In the genomic region with DNA sequence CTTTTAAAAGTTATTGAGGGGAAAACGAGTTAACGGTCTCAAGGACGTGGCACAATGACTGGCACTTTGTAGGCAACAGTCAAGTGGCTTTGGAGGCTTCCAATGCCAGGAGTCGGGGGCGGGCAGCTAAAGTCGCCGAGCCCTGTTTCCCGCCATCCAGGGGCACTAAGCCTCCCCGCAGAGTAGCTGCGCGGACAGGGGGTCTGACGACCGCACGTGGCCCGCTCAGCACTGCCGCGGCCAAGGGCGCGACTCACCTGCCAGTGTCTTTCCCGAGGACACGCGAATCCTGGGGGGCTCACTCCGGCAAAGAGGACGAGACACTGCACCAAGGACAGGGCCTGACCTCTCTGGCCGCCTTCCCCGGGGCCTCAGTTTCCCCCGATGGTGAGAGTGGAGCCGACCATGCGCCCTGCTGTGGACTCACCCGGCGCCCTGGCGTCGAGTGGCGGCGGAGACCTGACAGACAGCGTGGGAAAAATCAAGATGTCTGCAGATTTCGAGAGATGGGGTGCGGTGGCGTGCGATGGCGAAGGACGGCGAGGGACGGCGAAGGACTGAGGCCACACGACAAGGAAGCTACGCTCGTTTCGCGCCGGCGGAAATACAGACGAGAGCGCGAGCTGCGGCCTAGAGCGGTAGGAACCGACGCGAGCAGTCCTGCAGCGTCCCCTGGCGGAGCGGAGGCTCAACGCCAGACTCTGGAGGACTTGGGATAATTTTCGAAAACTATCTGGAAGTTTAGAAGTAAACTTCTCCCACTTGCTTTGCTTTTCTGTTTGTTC, we compare ENCODE assay signal across 8 cellular contexts. TPM values are rescaled to one million over a fixed set of nuclear protein-coding genes. Genes with fewer than 3 reads are reported as not detected.
DNase-seq lines count a peak whose midpoint lies in the region; ATAC-seq, FAIRE-seq and TF ChIP-seq lines count a peak whose summit lies in the region.

A gene (minus strand): TSS at position 559 of the 785 bp plus-strand sequence.

- in situ Hi-C loops in HepG2 (cut with HindIII; ENCODE audit: extremely low pct_ligation_motif_present, low pct_unique_long_range_greater_than_20kb) = loop anchor here (5.0 to 25.0 kb wide), 2 partner anchors 37 to 302 kb away; a partner anchor contains a TSS

- CTCF ChIA-PET in HepG2 (lab: Yijun Ruan, JAX; ENCODE audit: low intra/inter-chr PET ratio, low total read pairs) = interaction anchor here (0.8 to 5.3 kb wide), 4 partner anchors 9 to 98 kb away, joined by 3 to 314 read pairs (median 14); a partner anchor contains a TSS

- peaks cover 37% of the 10 kb centered on the region for H3K4me1 Mint-ChIP-seq in dendritic cell treated with granulocyte-macrophage colony-stimulating factor and Interleukin-4, amounts not matched to agents 40 ng/mL and 50 ng/mL, for 4 days (ENCODE audit: low read depth)

- DNase-seq in AG08395 (ENCODE audit: low spot score) (peak; percentile 86), NCI-H748 (lab: John Stamatoyannopoulos, UW; ENCODE audit: unreplicated experiment) (peak; percentile 96), HepG2 (ENCODE audit: low spot score) (peak; percentile 95)
- DNase-seq in activated CD4-positive, alpha-beta T cell treated with anti-CD3 and anti-CD28 coated beads, Interleukin-2, amount 50 U/mL, for 24 hours (ENCODE audit: low read depth in 1 of 2, low spot score in 1 of 2) = peak; percentile 81 to 84
- DNase-seq in stimulated activated CD4-positive, alpha-beta T cell treated with anti-CD3 and anti-CD28 coated beads, Interleukin-2, amount 100 ng/mL, for 48 hours = peak; percentile 88 to 93

- peaks cover 42% of the 10 kb centered on the region for H3K4me1 ChIP-seq in HepG2 (ENCODE audit: insufficient read depth, low read length)

- BruUV-seq in HepG2 (replicated peaks; lab: Mats Ljungman, UMichigan) = TSS peak; percentile 67

- peak within 1 kb of the TSS; percentile 80 for H3K27ac ChIP-seq in HepG2 (ENCODE audit: extremely low read length, insufficient read depth, low read length)

- FAIRE-seq in HepG2 (lab: Jason Lieb, UNC) = peak; percentile 72

- peak; percentile 55; a peak in 3 of 4 replicates for TF ChIP-seq EP300 in HepG2 (IDR thresholded peaks at IDR 0.05; ENCODE audit: low read depth in 2 of 2, low read length in 2 of 2)
- peak; percentile 86 for TF ChIP-seq EP300 in HepG2 (CRISPR knock-in tag; IDR thresholded peaks at IDR 0.05; ENCODE audit: borderline replicate concordance)

- WGBS in HepG2 (ENCODE audit: low lambda C conversion rate) = 2% methylated on average over 58 of the region's 65 CpGs

- peak within 1 kb of the TSS; percentile 77 to 87 (median 81) for H3K4me3 ChIP-seq in HepG2 (replicated peaks in 1 of 3; ENCODE audit: insufficient read depth in 1 of 3, low read depth in 2 of 3, low read length in 3 of 3)

- peak; percentile 88 for TF ChIP-seq RAD21 in HepG2 (CRISPR knock-in tag; IDR thresholded peaks at IDR 0.05)

- peaks cover 50% of the 10 kb centered on the region for H3K36me3 Mint-ChIP-seq in dendritic cell treated with granulocyte-macrophage colony-stimulating factor and Interleukin-4, amounts not matched to agents 40 ng/mL and 50 ng/mL, for 4 days (ENCODE audit: low read depth)

- peaks cover 47% of the 10 kb centered on the region for H3K79me2 ChIP-seq in HepG2 (ENCODE audit: insufficient read depth, low read length)

- intact Hi-C loops in dendritic cell treated with granulocyte-macrophage colony-stimulating factor and Interleukin-4, amounts not matched to agents 40 ng/mL and 50 ng/mL, for 4 days (cut with micrococcal nuclease) = loop anchor here (1.0 kb wide), 1 partner anchor 11 kb away; no protein-coding TSS in a partner anchor
- intact Hi-C loops in HepG2 (cut with micrococcal nuclease; ENCODE audit: unreplicated experiment) = loop anchor here (1.0 to 10.0 kb wide), 3 partner anchors 11 to 880 kb away; a partner anchor contains a TSS

- H2AFZ ChIP-seq in HepG2 (ENCODE audit: low read length) = peak within 1 kb of the TSS; percentile 73

- H3K27me3 Mint-ChIP-seq in dendritic cell treated with granulocyte-macrophage colony-stimulating factor and Interleukin-4, amounts not matched to agents 40 ng/mL and 50 ng/mL, for 4 days = peaks cover 8% of the 10 kb centered on the region

- H3K4me3 Mint-ChIP-seq in dendritic cell treated with granulocyte-macrophage colony-stimulating factor and Interleukin-4, amounts not matched to agents 40 ng/mL and 50 ng/mL, for 4 days = peak within 1 kb of the TSS; percentile 88

- H3K36me3 ChIP-seq in HepG2 (replicated peaks in 1 of 2; ENCODE audit: control insufficient read depth in 1 of 2, insufficient read depth in 2 of 2, low read length in 2 of 2) = peaks cover 27 to 38% of the 10 kb centered on the region in 2 experiments

- POLR2A ChIA-PET in HepG2 (lab: Yijun Ruan, JAX) = interaction anchor here (0.7 to 7.1 kb wide), 20 partner anchors 9 to 479 kb away, joined by 3 to 294 read pairs (median 4); a partner anchor contains a TSS

- peak within 1 kb of the TSS; percentile 91 for H3K27ac Mint-ChIP-seq in dendritic cell treated with granulocyte-macrophage colony-stimulating factor and Interleukin-4, amounts not matched to agents 40 ng/mL and 50 ng/mL, for 4 days

- TF ChIP-seq POLR2A in HepG2 (IDR thresholded peaks at IDR 0.05; ENCODE audit: insufficient read depth in 1 of 2, low read depth in 2 of 2, low read length in 2 of 2) = peak; percentile 99 to 100

- ATAC-seq in GM18907 (IDR thresholded peaks at IDR 0.05; ENCODE audit: unreplicated experiment) = peak; percentile 75
- peak; percentile 62 for ATAC-seq in HG03469 (IDR thresholded peaks at IDR 0.05; ENCODE audit: unreplicated experiment)
- ATAC-seq in HepG2 = peak; percentile 87

- peak within 1 kb of the TSS; percentile 90 for H3K9ac ChIP-seq in HepG2 (ENCODE audit: insufficient read depth, low read depth, low read length)

- peak within 1 kb of the TSS; percentile 94 for H3K4me2 ChIP-seq in HepG2 (ENCODE audit: low read depth, low read length)

- H3K9me3 ChIP-seq in HepG2 (ENCODE audit: low read length) = no peaks in the 10 kb centered on the region

- peak; percentile 100 for TF ChIP-seq CTCF in HepG2 (CRISPR knock-in tag; IDR thresholded peaks at IDR 0.05)

- H3K9me3 Mint-ChIP-seq in dendritic cell treated with granulocyte-macrophage colony-stimulating factor and Interleukin-4, amounts not matched to agents 40 ng/mL and 50 ng/mL, for 4 days = no peaks in the 10 kb centered on the region

- peaks cover 38% of the 10 kb centered on the region for H4K20me1 ChIP-seq in HepG2 (ENCODE audit: insufficient read depth, low read length)

- peaks cover 0 to 4% of the 10 kb centered on the region in 2 experiments; a peak in 1 of 5 replicates for H3K27me3 ChIP-seq in HepG2 (ENCODE audit: control insufficient read depth in 1 of 2, insufficient read depth in 2 of 2, low read length in 2 of 2)

TF ChIP-seq in HepG2, 621 proteins besides CTCF, POLR2A, EP300 and RAD21 (continues in another document):
- TF ChIP-seq, protein P1, sequence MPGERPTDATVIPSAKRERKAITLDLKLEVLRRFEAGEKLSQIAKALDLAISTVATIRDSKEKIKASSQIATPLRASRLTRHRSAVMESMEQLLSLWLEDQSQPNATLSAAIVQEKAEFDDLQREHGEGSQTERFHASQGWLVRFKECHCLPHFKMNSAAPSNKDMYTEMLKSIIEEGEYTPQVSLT (CRISPR knock-in tag; IDR thresholded peaks at IDR 0.05; ENCODE audit: borderline replicate concordance, low read depth) = no peak; the same call in 1 of the 2 replicates
- TF ChIP-seq ZNF251 (CRISPR knock-in tag; IDR thresholded peaks at IDR 0.05) = peak; percentile 97; the same call in 1 of the 2 replicates
- TF ChIP-seq THAP11 (CRISPR knock-in tag; IDR thresholded peaks at IDR 0.05) = peak; percentile 97
- TF ChIP-seq SMARCC2 (IDR thresholded peaks at IDR 0.05) = no peak
- peak; percentile 99 for TF ChIP-seq ZNF546 (CRISPR knock-in tag; conservative IDR thresholded peaks at IDR 0.05)
- TF ChIP-seq MED13 (CRISPR knock-in tag; IDR thresholded peaks at IDR 0.05) = peak; percentile 98
- TF ChIP-seq ZNF564 (CRISPR knock-in tag; IDR thresholded peaks at IDR 0.05) = peak; percentile 94
- no peak; the same call in none of the 2 replicates for TF ChIP-seq ZNF572 (CRISPR knock-in tag; IDR thresholded peaks at IDR 0.05)
- peak; percentile 99 for TF ChIP-seq HDAC2 (CRISPR knock-in tag; IDR thresholded peaks at IDR 0.05)
- TF ChIP-seq YEATS4 (CRISPR knock-in tag; IDR thresholded peaks at IDR 0.05; ENCODE audit: borderline replicate concordance) = peak; percentile 100
- peak; percentile 99 for TF ChIP-seq KDM5B (CRISPR knock-in tag; IDR thresholded peaks at IDR 0.05; ENCODE audit: borderline replicate concordance)
- no peak for TF ChIP-seq NR3C1 (CRISPR knock-in tag; IDR thresholded peaks at IDR 0.05)
- peak; percentile 99 for TF ChIP-seq POLR2G (IDR thresholded peaks at IDR 0.05; ENCODE audit: low read depth, low read length)
- peak; percentile 90; the same call in 1 of the 2 replicates for TF ChIP-seq XBP1 (CRISPR knock-in tag; IDR thresholded peaks at IDR 0.05)

RNA-seq across cellular contexts. Expression of the gene that starts here (rescaled TPM):
- 15.6 and 26.2 TPM in 2 replicates for total RNA-seq in HepG2 (2016; rRNA removed; fragmentation: Illumina TruSeq; extraction: Trizol)
- 27.4 and 27.8 TPM in 2 replicates for total RNA-seq in HepG2 (2016; cell fraction: cytosol; rRNA removed; fragmentation: Illumina TruSeq; extraction: Trizol; ENCODE audit: low read depth)
- total RNA-seq in HepG2 (2016; cell fraction: insoluble cytoplasmic fraction; rRNA removed; fragmentation: Illumina TruSeq; extraction: Trizol) = 15.2 and 25.3 TPM in 2 replicates
- 30.7 and 34.5 TPM in 2 replicates for total RNA-seq in HepG2 (2016; cell fraction: membrane; rRNA removed; fragmentation: Illumina TruSeq; extraction: Trizol)
- 44.8 and 54.3 TPM in 2 replicates for total RNA-seq in HepG2 (2016; cell fraction: nucleus; rRNA removed; fragmentation: Illumina TruSeq; extraction: Trizol)
- 41.2 and 44.8 TPM in 2 replicates for polyA plus RNA-seq in HepG2 (2011; rRNA removed)
- 19.6 and 22.7 TPM in 2 replicates for polyA plus RNA-seq in HepG2 (2011; cell fraction: cytosol; rRNA removed)
- polyA plus RNA-seq in HepG2 (2011; cell fraction: nucleus; rRNA removed) = 170 and 182 TPM in 2 replicates
- polyA plus RNA-seq in HepG2 (2012) = 32.8 and 56.1 TPM in 2 replicates
- 24.3 and 28.6 TPM in 2 replicates for polyA plus RNA-seq in HepG2 (2016; cell fraction: cytosol; fragmentation: Illumina TruSeq; extraction: Trizol; ENCODE audit: low read depth)
- 32.2 and 33.6 TPM in 2 replicates for polyA plus RNA-seq in HepG2 (2016; cell fraction: insoluble cytoplasmic fraction; fragmentation: Illumina TruSeq; extraction: Trizol; ENCODE audit: low read depth)
- polyA plus RNA-seq in HepG2 (2016; cell fraction: membrane; fragmentation: Illumina TruSeq; extraction: Trizol; ENCODE audit: low read depth) = 28.4 and 32.2 TPM in 2 replicates
- 126 and 147 TPM in 2 replicates for polyA plus RNA-seq in HepG2 (2016; cell fraction: nucleus; fragmentation: Illumina TruSeq; extraction: Trizol; ENCODE audit: insufficient read depth, low read depth)
- polyA minus RNA-seq in HepG2 (2011; rRNA and poly(A)+ RNA removed; ENCODE audit: low replicate concordance) = 34.4 and 149 TPM in 2 replicates
- 6.9 and 12.8 TPM in 2 replicates for polyA minus RNA-seq in HepG2 (2011; cell fraction: cytosol; rRNA and poly(A)+ RNA removed)
- polyA minus RNA-seq in HepG2 (2011; cell fraction: nucleus; rRNA and poly(A)+ RNA removed) = 67.3 and 72.4 TPM in 2 replicates

Comparison
In these comparisons a context has a peak if more than half of its experiments do, and no peak if none do; other contexts are left out.
1. Peak in every context shown above with its lines: DNase-seq, ATAC-seq, H3K4me3 ChIP-seq and H3K27ac ChIP-seq.